8 cellular contexts compared by ENCODE assay signal in the genomic region with DNA sequence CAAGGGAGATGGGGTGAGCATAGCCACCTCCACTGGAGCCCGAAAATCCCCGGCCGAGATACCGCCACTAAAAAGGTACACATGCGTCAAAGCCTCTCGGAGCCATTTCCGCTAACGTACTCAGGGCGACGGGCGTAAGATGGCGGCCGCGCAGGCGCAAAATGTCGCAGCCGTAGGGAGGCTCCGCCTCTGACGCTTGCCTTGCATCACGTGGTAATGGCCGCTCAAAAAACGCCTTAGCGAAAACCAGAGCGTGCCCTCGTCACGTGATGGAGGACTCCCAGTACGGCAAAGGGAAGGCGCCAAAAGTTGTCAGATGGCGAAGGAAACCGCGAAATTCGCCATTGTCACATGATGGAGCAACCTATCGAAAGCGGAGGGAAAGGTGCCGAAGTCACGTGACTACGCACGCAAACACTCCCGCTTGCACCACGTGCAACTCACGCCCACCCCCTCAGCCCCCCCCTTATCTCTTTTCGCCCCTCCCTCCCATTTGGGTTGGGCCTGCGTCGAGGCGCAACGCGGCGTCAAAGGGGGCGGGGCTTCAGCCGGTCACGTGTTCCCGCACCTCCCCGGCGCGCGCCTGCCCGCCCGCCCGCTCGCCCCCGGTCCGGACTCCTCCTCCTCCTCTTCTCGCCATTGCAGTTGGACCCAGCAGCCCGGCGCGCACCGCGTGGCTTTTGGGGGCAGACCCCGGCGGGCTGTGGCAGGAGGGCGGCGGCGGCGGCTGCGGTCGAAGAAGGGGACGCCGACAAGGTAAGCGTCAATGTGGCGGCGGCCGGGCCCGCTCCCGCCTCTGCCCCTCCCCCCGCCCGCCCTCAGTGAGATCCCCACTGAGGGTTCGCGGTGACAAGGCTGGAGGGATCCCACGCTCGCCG. TPM values are rescaled to one million over a fixed set of nuclear protein-coding genes. Genes with fewer than 3 reads are reported as not detected.
DNase-seq lines count a peak whose midpoint lies in the region; ATAC-seq and TF ChIP-seq lines count a peak whose summit lies in the region.

A gene (plus strand): TSS at position 615 of the 878 bp plus-strand sequence. CDS start 16,260 bp downstream, outside the sequence.

- H3K27me3 ChIP-seq in H7 (ENCODE audit: control insufficient read depth, insufficient read depth, low read length), result no peaks in the 10 kb centered on the region

- H3K27ac Mint-ChIP-seq in natural killer cell, result peak within 1 kb of the TSS; percentile 97 to 98

- intact Hi-C loops in natural killer cell (cut with micrococcal nuclease), result loop anchor here (1.0 to 5.0 kb wide), 6 partner anchors 51 to 232 kb away; a partner anchor contains a TSS

- peaks cover 9% of the 10 kb centered on the region for H3K36me3 ChIP-seq in H7 (replicated peaks; ENCODE audit: control insufficient read depth, insufficient read depth, low read length)

- DNase-seq in ELF-1 (ENCODE audit: low read depth, low spot score) (peak; percentile 100), H7 (peak; percentile 97), M059J (ENCODE audit: low read depth) (peak; percentile 100), SHP77 (lab: John Stamatoyannopoulos, UW) (peak; percentile 99), fibroblast of peridontal ligament (ENCODE audit: extremely low read depth) (peak; percentile 100), natural killer cell (peak; percentile 100)
- peak; percentile 99 for DNase-seq in activated effector memory CD4-positive, alpha-beta T cell treated with Interleukin-2 at 50 U/mL for 16 hours
- peak; percentile 99 for DNase-seq in stimulated activated naive CD4-positive, alpha-beta T cell treated with Interleukin-2 at 50 U/mL for 16 hours (lab: John Stamatoyannopoulos, UW)

- no peaks in the 10 kb centered on the region for H3K36me3 Mint-ChIP-seq in natural killer cell

- H3K4me1 Mint-ChIP-seq in natural killer cell, result peaks cover 31 to 40% of the 10 kb centered on the region in 2 donors

- no peaks in the 10 kb centered on the region for H3K9me3 Mint-ChIP-seq in natural killer cell

- TF ChIP-seq CTCF in natural killer cell (IDR thresholded peaks at IDR 0.05), result no peak

- H3K27me3 Mint-ChIP-seq in natural killer cell (ENCODE audit: low read depth in 2 of 2), result no peaks in the 10 kb centered on the region

- ATAC-seq in natural killer cell, result peak; percentile 75 to 93 (median 76)

- peak within 1 kb of the TSS; percentile 97 for H3K4me3 ChIP-seq in H7 (ENCODE audit: insufficient read depth, low read depth, low read length)

- peak within 1 kb of the TSS; percentile 91 for H3K4me3 Mint-ChIP-seq in natural killer cell

RNA-seq across cellular contexts. Expression of the gene that starts here (rescaled TPM):
- total RNA-seq in H7 (2014; rRNA removed; shearing (Covaris generic)), result 354 and 378 TPM in 2 replicates
- total RNA-seq in M059J (2014; rRNA removed; shearing (Covaris generic)), result 75.2 and 139 TPM in 2 replicates
- total RNA-seq in natural killer cell, result 100 to 1,000 TPM; 329 to 365 (median 332) TPM

Comparison
In these comparisons a context has a peak if more than half of its experiments do, and no peak if none do; other contexts are left out.
1. Peak in every context shown above with its lines: DNase-seq, ATAC-seq and H3K4me3 ChIP-seq.